Comparison of ENCODE assay signal across 9 cellular contexts in the genomic region with DNA sequence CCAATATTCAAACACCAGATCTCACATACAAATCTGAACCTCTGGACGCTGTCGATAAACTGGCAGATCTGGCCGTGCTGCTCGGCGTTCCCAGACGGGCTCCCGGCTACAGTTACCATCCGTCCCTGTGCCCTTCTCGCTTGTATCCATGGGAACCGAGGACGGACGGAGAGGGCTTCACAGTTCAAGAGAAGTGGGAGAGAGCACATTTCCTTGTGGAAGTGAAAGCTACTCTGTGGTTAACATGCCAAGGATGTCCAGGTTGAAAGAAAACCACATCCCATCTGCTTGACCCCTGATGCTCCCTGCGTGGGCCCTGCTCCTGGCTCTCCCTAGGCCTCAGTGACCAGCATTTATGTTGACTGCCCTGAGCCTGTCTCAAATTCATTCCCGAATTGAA. TPM values are rescaled to one million over a fixed set of nuclear protein-coding genes. Genes with fewer than 3 reads are reported as not detected.
DNase-seq lines count a peak whose midpoint lies in the region; ATAC-seq and TF ChIP-seq lines count a peak whose summit lies in the region.
"Had no signal": no experiment of that assay in that cellular context is flagged by ENCODE, and none has a peak within 500 bp of the region (broad histone marks: within the 10 kb centered on the region; RNA-seq: fewer than 3 reads in every experiment).

No MANE protein-coding gene starts in this region.

- H3K14ac ChIP-seq in H9 (ENCODE audit: insufficient read depth, low read length) = no peak overlapping the region

- no peak overlapping the region for H2BK20ac ChIP-seq in H9 (ENCODE audit: low read depth, low read length, poor library complexity, severe bottlenecking)

- no peak overlapping the region for H3K18ac ChIP-seq in H9 (ENCODE audit: insufficient read length, low read depth, low read length)

- H3K23ac ChIP-seq in H9 (ENCODE audit: insufficient read length, low read depth, low read length) = no peak overlapping the region

- no peak overlapping the region for H3K56ac ChIP-seq in H9 (ENCODE audit: insufficient read length, low read depth, low read length)

- no peak overlapping the region for H4K91ac ChIP-seq in H9 (ENCODE audit: insufficient read length, low read depth, low read length)

- H3K4me3 ChIP-seq in adipocyte (ENCODE audit: low read length) (no peak overlapping the region), left lung (no peak overlapping the region), thyroid gland (replicated peaks in 1 of 3) (no peak overlapping the region)

- no peaks in the 10 kb centered on the region for H3K27me3 Mint-ChIP-seq in activated CD4-positive, alpha-beta T cell treated with anti-CD3 and anti-CD28 coated beads for 36 hours
- no peaks in the 10 kb centered on the region; the same call in none of the 2 replicates for H3K27me3 Mint-ChIP-seq in H9 (ENCODE audit: low read depth)
- H3K27me3 Mint-ChIP-seq: IgD-negative memory B cell had no signal

- intact Hi-C loops in activated CD4-positive, alpha-beta T cell treated with anti-CD3 and anti-CD28 coated beads for 36 hours (cut with DNase I, micrococcal nuclease) = no loop called here
- intact Hi-C loops in left lung (cut with DNase I) = no loop called here
- intact Hi-C loops in thyroid gland (cut with DNase I) = no loop called here

- no peak overlapping the region for H4K8ac ChIP-seq in H9 (replicated peaks; ENCODE audit: insufficient read length, low read depth, low read length)

- no peak overlapping the region for H3K4ac ChIP-seq in H9 (ENCODE audit: low read depth, low read length)

- H3K27ac ChIP-seq in left lung = peak overlapping the region; percentile 26 to 73
- peak overlapping the region; percentile 59 to 76 (median 68) for H3K27ac ChIP-seq in thyroid gland
- no peak overlapping the region for H3K27ac ChIP-seq in H9 (ENCODE audit: insufficient read length, low read depth, low read length)

- no peak overlapping the region for H2BK5ac ChIP-seq in H9 (ENCODE audit: insufficient read length, low read length)

- WGBS in thyroid gland, 2 donors = 52 to 59% methylated on average over 14 of the region's 14 CpGs
- WGBS in H9 (ENCODE audit: extremely low coverage, insufficient read length, low lambda C conversion rate) = no CpG with 5 or more reads among the region's 14 CpGs

- H3K4me3 Mint-ChIP-seq in activated CD4-positive, alpha-beta T cell treated with anti-CD3 and anti-CD28 coated beads for 36 hours = no peak overlapping the region
- H3K4me3 Mint-ChIP-seq in H9 = peak overlapping the region in 1 of 2 experiments; percentile 36; a peak in 1 of 5 replicates

- no peaks in the 10 kb centered on the region for H3K9me3 ChIP-seq in adipocyte (ENCODE audit: control insufficient read depth, low read length)
- H3K9me3 ChIP-seq in left lung = no peaks in the 10 kb centered on the region
- H3K9me3 ChIP-seq in thyroid gland = no peaks in the 10 kb centered on the region
- no peaks in the 10 kb centered on the region for H3K9me3 ChIP-seq in H9 (ENCODE audit: control insufficient read depth, low read depth, low read length)

- CTCF ChIA-PET in activated CD4-positive, alpha-beta T cell treated with anti-CD3 and anti-CD28 coated beads for 36 hours (lab: Charles Lee) = interaction anchor here (0.6 to 1.9 kb wide), 6 partner anchors 14 to 155 kb away, joined by 3 to 9 read pairs (median 4); no protein-coding TSS in a partner anchor

- peaks cover 8% of the 10 kb centered on the region for H3K36me3 Mint-ChIP-seq in activated CD4-positive, alpha-beta T cell treated with anti-CD3 and anti-CD28 coated beads for 36 hours (ENCODE audit: low read depth)
- H3K36me3 Mint-ChIP-seq in H9 (ENCODE audit: insufficient read depth in 1 of 3, low read depth in 3 of 3) = peaks cover 17 to 47% (median 42%) of the 10 kb centered on the region in 3 experiments
- H3K36me3 Mint-ChIP-seq: IgD-negative memory B cell had no signal

- H3K79me1 ChIP-seq in H9 (ENCODE audit: insufficient read depth, low read depth, low read length, poor library complexity, severe bottlenecking) = no peaks in the 10 kb centered on the region

- no peak overlapping the region for H4K5ac ChIP-seq in H9 (ENCODE audit: insufficient read length, low read depth, low read length)

- H2BK15ac ChIP-seq in H9 (ENCODE audit: low read depth, low read length) = no peak overlapping the region

- no peak overlapping the region for H2AFZ ChIP-seq in H9 (ENCODE audit: low read length)

- no peak overlapping the region for H2AK5ac ChIP-seq in H9 (ENCODE audit: insufficient read length, low read length)

- no peak overlapping the region for H3T11ph ChIP-seq in H9 (ENCODE audit: low read length)

- no peaks in the 10 kb centered on the region for H4K20me1 ChIP-seq in H9 (ENCODE audit: control insufficient read depth, insufficient read depth, insufficient read length)

- H3K36me3 ChIP-seq in adipocyte (ENCODE audit: control insufficient read depth, insufficient read depth, low read length, severe bottlenecking) (peaks cover 8% of the 10 kb centered on the region), left lung (peaks cover 0 to 38% of the 10 kb centered on the region in 2 donors), thyroid gland (no peaks in the 10 kb centered on the region)

- no peak overlapping the region for H3K4me2 ChIP-seq in H9 (ENCODE audit: insufficient read depth, insufficient read length, low read length)

- no peaks in the 10 kb centered on the region for H3K79me2 ChIP-seq in H9 (ENCODE audit: insufficient read depth, low read length)

- H3K23me2 ChIP-seq in H9 (ENCODE audit: insufficient read length, low read depth, low read length, poor library complexity, severe bottlenecking) = no peaks in the 10 kb centered on the region

- no peak for TF ChIP-seq POLR2A in thyroid gland (IDR thresholded peaks at IDR 0.05)

- POLR2A ChIA-PET in activated CD4-positive, alpha-beta T cell treated with anti-CD3 and anti-CD28 coated beads for 36 hours (lab: Charles Lee) = interaction anchor here (0.8 to 1.3 kb wide), 2 partner anchors 53 to 167 kb away, joined by 3 to 7 read pairs; no protein-coding TSS in a partner anchor

- H3K27me3 ChIP-seq in adipocyte (replicated peaks; ENCODE audit: control insufficient read depth, insufficient read depth, low read length) (no peaks in the 10 kb centered on the region), left lung (peaks cover 0 to 2% of the 10 kb centered on the region in 2 donors), thyroid gland (no peaks in the 10 kb centered on the region), H9 (ENCODE audit: insufficient read depth, low read length) (no peaks in the 10 kb centered on the region)

- H3K4me1 ChIP-seq in adipocyte (ENCODE audit: control insufficient read depth, insufficient read depth, low read length) (peaks cover 41% of the 10 kb centered on the region), left lung (peaks cover 20 to 36% of the 10 kb centered on the region in 2 donors), thyroid gland (peaks cover 20 to 35% of the 10 kb centered on the region in 2 donors), H9 (ENCODE audit: insufficient read depth, low read length) (peaks cover 4% of the 10 kb centered on the region; the same call in 1 of the 2 replicates)

- ATAC-seq in activated CD4-positive, alpha-beta T cell treated with anti-CD3 and anti-CD28 coated beads for 36 hours = no peak
- peak; percentile 1 for ATAC-seq in left lung
- ATAC-seq in GM21526 (IDR thresholded peaks at IDR 0.05; ENCODE audit: low FRiP score, unreplicated experiment) = no peak

- DNase-seq in activated CD4-positive, alpha-beta T cell treated with anti-CD3 and anti-CD28 coated beads for 36 hours = no peak
- DNase-seq in activated CD4-positive, alpha-beta T cell treated with anti-CD3 and anti-CD28 coated beads, Interleukin-2, amount 50 U/mL, for 1 hour = no peak
- no peak for DNase-seq in adipocyte (ENCODE audit: low read depth)
- DNase-seq in left lung = no peak
- DNase-seq in thyroid gland = peak in 1 of 2 donors; percentile 20
- DNase-seq in H9 = no peak
- DNase-seq in epidermal melanocyte (ENCODE audit: insufficient read length, low spot score) = no peak

- peaks cover 41% of the 10 kb centered on the region for H3K4me1 Mint-ChIP-seq in activated CD4-positive, alpha-beta T cell treated with anti-CD3 and anti-CD28 coated beads for 36 hours
- peaks cover 17 to 25% of the 10 kb centered on the region in 2 experiments for H3K4me1 Mint-ChIP-seq in H9

- H2BK12ac ChIP-seq in H9 (ENCODE audit: insufficient read length, low read depth, low read length) = no peak overlapping the region

- no peaks in the 10 kb centered on the region for H3K9me3 Mint-ChIP-seq in activated CD4-positive, alpha-beta T cell treated with anti-CD3 and anti-CD28 coated beads for 36 hours (ENCODE audit: low read depth)
- H3K9me3 Mint-ChIP-seq in H9 = no peaks in the 10 kb centered on the region
- H3K9me3 Mint-ChIP-seq: IgD-negative memory B cell had no signal

- peak overlapping the region; percentile 98 for H3K27ac Mint-ChIP-seq in activated CD4-positive, alpha-beta T cell treated with anti-CD3 and anti-CD28 coated beads for 36 hours
- H3K27ac Mint-ChIP-seq in H9 = peak overlapping the region in 1 of 3 experiments; percentile 95; a peak in 3 of 7 replicates
- H3K27ac Mint-ChIP-seq: IgD-negative memory B cell had no signal

- H2BK120ac ChIP-seq in H9 (ENCODE audit: low read depth, low read length, poor library complexity, severe bottlenecking) = no peak overlapping the region

- TF ChIP-seq CTCF in left lung (IDR thresholded peaks at IDR 0.05) (no peak), thyroid gland (IDR thresholded peaks at IDR 0.05) (no peak), H9 (conservative IDR thresholded peaks at IDR 0.05) (no peak)

- H3K9ac ChIP-seq in adipocyte (ENCODE audit: low read length) = peak overlapping the region; percentile 63
- H3K9ac ChIP-seq in H9 (ENCODE audit: extremely low read depth, insufficient read length, low read length) = no peak overlapping the region

RNA-seq across cellular contexts. Expression of gene DBN1, which starts 6.3 kb away (rescaled TPM):
- 10 to 100 TPM; 29.5 to 41.2 TPM for total RNA-seq in activated CD4-positive, alpha-beta T cell treated with anti-CD3 and anti-CD28 coated beads for 36 hours
- total RNA-seq in left lung (10 to 100 TPM; 43.2 to 83.1 TPM), thyroid gland (10 to 100 TPM; 61.4 to 98.8 (median 68.0) TPM), H9 (2021) (339 and 340 TPM in 2 replicates)

RNA-seq across cellular contexts. Expression of gene PDLIM7, which starts 17.6 kb away (rescaled TPM):
- 10 to 100 TPM; 41.9 to 50.2 TPM for total RNA-seq in activated CD4-positive, alpha-beta T cell treated with anti-CD3 and anti-CD28 coated beads for 36 hours
- total RNA-seq in left lung (100 to 1,000 TPM; 107 to 141 TPM), thyroid gland (10 to 100 TPM; 23.2 to 52.4 (median 34.8) TPM), H9 (2021) (134 and 137 TPM in 2 replicates)

RNA-seq across cellular contexts. Expression of gene DOK3, which starts 29.9 kb away (rescaled TPM):
- total RNA-seq in activated CD4-positive, alpha-beta T cell treated with anti-CD3 and anti-CD28 coated beads for 36 hours = 1 to 10 TPM; 4.2 to 4.8 TPM
- total RNA-seq in left lung = 10 to 100 TPM; 18.2 to 90.5 TPM
- total RNA-seq in thyroid gland = 1 to 10 TPM; 2.0 to 5.9 (median 3.5) TPM
- 15.9 and 16.4 TPM in 2 replicates for total RNA-seq in H9 (2021)

RNA-seq across cellular contexts. Expression of gene PRR7, which starts 33.2 kb away (rescaled TPM):
- total RNA-seq in activated CD4-positive, alpha-beta T cell treated with anti-CD3 and anti-CD28 coated beads for 36 hours = 10 to 100 TPM; 12.3 to 13.0 TPM
- 1 to 10 TPM; 2.7 to 4.1 TPM for total RNA-seq in left lung
- total RNA-seq in thyroid gland = 1 to 10 TPM; 1.4 to 4.7 (median 4.2) TPM
- 9.6 and 10.2 TPM in 2 replicates for total RNA-seq in H9 (2021)

RNA-seq across cellular contexts. Expression of gene DDX41, which starts 37.0 kb away (rescaled TPM):
- 100 to 1,000 TPM; 192 to 197 TPM for total RNA-seq in activated CD4-positive, alpha-beta T cell treated with anti-CD3 and anti-CD28 coated beads for 36 hours
- 10 to 100 TPM; 65.9 to 86.7 TPM for total RNA-seq in left lung
- total RNA-seq in thyroid gland = 100 to 1,000 TPM; 119 to 170 (median 145) TPM
- total RNA-seq in H9 (2021) = 125 and 133 TPM in 2 replicates
